ENCODE assay signal across 30 cellular contexts in the genomic region with DNA sequence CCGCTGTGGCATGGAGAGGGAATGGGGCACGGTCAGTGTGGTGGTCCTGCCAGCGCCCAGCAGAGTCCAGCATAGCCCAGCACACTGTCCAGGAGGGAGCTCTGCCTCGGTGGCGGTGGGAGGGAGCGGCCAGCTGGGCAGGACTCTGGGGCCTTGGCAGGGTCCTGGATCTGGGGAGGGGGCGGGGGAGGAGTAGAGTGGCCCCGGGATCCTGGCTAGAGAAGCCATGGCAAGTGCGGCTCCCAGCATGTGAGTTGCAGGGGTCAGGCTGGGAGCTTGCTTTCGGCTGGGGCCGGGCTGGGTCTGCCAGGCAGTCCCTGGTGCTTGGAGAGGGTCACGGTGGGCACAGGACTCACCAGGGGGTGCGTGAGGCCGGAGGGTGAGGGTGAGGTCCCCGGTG.
"Had no signal": no experiment of that assay in that cellular context is flagged by ENCODE, and none has a peak within 500 bp of the region (broad histone marks: within the 10 kb centered on the region; RNA-seq: fewer than 3 reads in every experiment).

No MANE protein-coding gene starts in this region.

- H3K27ac ChIP-seq: colonic mucosa, ovary, transverse colon, uterus, WERI-Rb-1 had no signal

- H3K4me3 Mint-ChIP-seq: T-helper 17 cell had no signal

- H3K36me3 ChIP-seq: colonic mucosa, ovary, transverse colon, uterus had no signal

- H3K27ac Mint-ChIP-seq: nephron had no signal

- H3K4me3 ChIP-seq: colonic mucosa, dorsolateral prefrontal cortex, ovary, smooth muscle cell, transverse colon, uterus had no signal

- H3K9me3 ChIP-seq: colonic mucosa, ovary, transverse colon, uterus had no signal

- H3K27me3 Mint-ChIP-seq: progenitor cell of endocrine pancreas, T-helper 17 cell had no signal

- H3K27me3 ChIP-seq: colonic mucosa, dorsolateral prefrontal cortex, ovary, transverse colon, uterus had no signal

- ATAC-seq: activated CD4-positive, CD25-positive, alpha-beta regulatory T cell treated with anti-CD3 and anti-CD28 coated beads, Interleukin-2, amount 50 U/mL, for 24 hours; left cardiac atrium; left ventricle myocardium superior; SK-N-SH treated with all-trans-retinoic acid at 6 μM for 48 hours; T-helper 17 cell had no signal

- DNase-seq: activated CD4-positive, alpha-beta T cell treated with anti-CD3 and anti-CD28 coated beads for 48 hours; activated CD4-positive, alpha-beta T cell treated with anti-CD3 and anti-CD28 coated beads, Interleukin-2, amount 50 U/mL, for 48 hours; activated CD8-positive, alpha-beta memory T cell treated with anti-CD3 and anti-CD28 coated beads for 24 hours; activated effector memory CD4-positive, alpha-beta T cell treated with Interleukin-2 at 50 U/mL for 16 hours; activated naive CD4-positive, alpha-beta T cell treated with anti-CD3 and anti-CD28 coated beads, Interleukin-2, amount 50 U/mL, for 16 hours; anterior cingulate cortex; cerebellar nuclear complex; colonic mucosa; dorsolateral prefrontal cortex; effector memory CD4-positive, alpha-beta T cell; erythroblast; head of caudate nucleus; hippocampal formation; left cardiac atrium; left ventricle myocardium superior; ovary; stimulated activated CD4-positive, alpha-beta T cell treated with anti-CD3 and anti-CD28 coated beads, Interleukin-1b, Interleukin-23, amount 100 ng/mL, for 48 hours; stimulated activated CD4-positive, alpha-beta T cell treated with anti-CD3 and anti-CD28 coated beads, Interleukin-4, amount 100 ng/mL, for 4 hours; stimulated activated CD8-positive, alpha-beta memory T cell treated with anti-CD3 and anti-CD28 coated beads, Interleukin-4, amount 100 ng/mL, for 48 hours; stimulated activated naive CD4-positive, alpha-beta T cell treated with Interleukin-2 at 50 U/mL for 16 hours; T-helper 17 cell; T1000; transverse colon; uterus; WERI-Rb-1 had no signal
